In genomic region chr2:46062637-46063412, GRCh38 we compare ENCODE assay signal across 8 cellular contexts.
DNase-seq lines count a peak whose midpoint lies in the region; ATAC-seq and TF ChIP-seq lines count a peak whose summit lies in the region.

No MANE protein-coding gene starts in this region.

- no peak overlapping the region for H3K4me3 ChIP-seq in GM06990 (replicated peaks; ENCODE audit: low read depth, low read length)
- no peak overlapping the region for H3K4me3 ChIP-seq in vagina

- H3K36me3 ChIP-seq in GM06990 (ENCODE audit: control insufficient read depth, insufficient read depth, low read length) (no peaks in the 10 kb centered on the region), vagina (no peaks in the 10 kb centered on the region)

- peak overlapping the region; percentile 9 for H3K27ac ChIP-seq in vagina

- peaks cover 20% of the 10 kb centered on the region for H3K4me1 ChIP-seq in vagina

- TF ChIP-seq CTCF in GM06990 (IDR thresholded peaks at IDR 0.05; ENCODE audit: insufficient read depth, low read length, poor library complexity, severe bottlenecking) (peak; percentile 80), vagina (IDR thresholded peaks at IDR 0.05) (peak; percentile 58 to 93 (median 85))

- ATAC-seq in activated naive CD8-positive, alpha-beta T cell treated with anti-CD3 and anti-CD28 coated beads, Interleukin-2, amount 50 U/mL, for 24 hours = no peak
- ATAC-seq in left cardiac atrium = peak; percentile 81 to 86
- no peak for ATAC-seq in HG03175 (IDR thresholded peaks at IDR 0.05; ENCODE audit: unreplicated experiment)

- no peak overlapping the region for H3K27ac Mint-ChIP-seq in activated naive CD8-positive, alpha-beta T cell treated with anti-CD3 and anti-CD28 coated beads, Interleukin-2, amount 50 U/mL, for 24 hours

- intact Hi-C loops in left cardiac atrium (cut with DNase I) = loop anchor here in 1 of 2 donors (5.0 to 10.0 kb wide), 4 partner anchors 41 to 302 kb away; partner anchors contain the start of gene EPAS1
- intact Hi-C loops in vagina (cut with DNase I) = loop anchor here (10.0 kb wide), 2 partner anchors 232 to 292 kb away; partner anchors contain the start of gene EPAS1

- peaks cover 18% of the 10 kb centered on the region for H3K4me1 Mint-ChIP-seq in activated naive CD8-positive, alpha-beta T cell treated with anti-CD3 and anti-CD28 coated beads, Interleukin-2, amount 50 U/mL, for 24 hours

- no peak for TF ChIP-seq POLR2A in vagina (IDR thresholded peaks at IDR 0.05)

- no peak overlapping the region for H3K4me3 Mint-ChIP-seq in activated naive CD8-positive, alpha-beta T cell treated with anti-CD3 and anti-CD28 coated beads, Interleukin-2, amount 50 U/mL, for 24 hours

- H3K36me3 Mint-ChIP-seq in activated naive CD8-positive, alpha-beta T cell treated with anti-CD3 and anti-CD28 coated beads, Interleukin-2, amount 50 U/mL, for 24 hours (ENCODE audit: low read depth) = no peaks in the 10 kb centered on the region

- H3K27me3 ChIP-seq in GM06990 (replicated peaks; ENCODE audit: control insufficient read depth, insufficient read depth, low read length) (no peaks in the 10 kb centered on the region; the same call in 1 of the 2 replicates), vagina (no peaks in the 10 kb centered on the region)

- no peaks in the 10 kb centered on the region for H3K9me3 Mint-ChIP-seq in activated naive CD8-positive, alpha-beta T cell treated with anti-CD3 and anti-CD28 coated beads, Interleukin-2, amount 50 U/mL, for 24 hours

- DNase-seq in GM06990 (ENCODE audit: extremely low read depth, insufficient read length) = no peak
- DNase-seq in NCI-H1105 treated with DMSO at 0.1 percent for 48 hours (lab: John Stamatoyannopoulos, UW) = peak; percentile 66
- peak; percentile 58 for DNase-seq in SW480 (ENCODE audit: low spot score)
- peak; percentile 75 for DNase-seq in activated naive CD8-positive, alpha-beta T cell treated with anti-CD3 and anti-CD28 coated beads, Interleukin-2, amount 50 U/mL, for 24 hours
- peak; percentile 89 for DNase-seq in left cardiac atrium
- DNase-seq in putamen (ENCODE audit: low spot score) = peak; percentile 58
- no peak for DNase-seq in vagina (ENCODE audit: extremely low spot score in 2 of 2)

- H3K9me3 ChIP-seq in vagina = no peaks in the 10 kb centered on the region

- H3K27me3 Mint-ChIP-seq in activated naive CD8-positive, alpha-beta T cell treated with anti-CD3 and anti-CD28 coated beads, Interleukin-2, amount 50 U/mL, for 24 hours = no peaks in the 10 kb centered on the region

Comparison
In these comparisons a context has a peak if more than half of its experiments do, and no peak if none do; other contexts are left out.
1. DNase-seq: peak in NCI-H1105 treated with DMSO at 0.1 percent for 48 hours (single experiment), SW480 (single experiment), activated naive CD8-positive, alpha-beta T cell treated with anti-CD3 and anti-CD28 coated beads, Interleukin-2, amount 50 U/mL, for 24 hours (single experiment), left cardiac atrium (single experiment) and putamen (single experiment); none in GM06990 (single experiment) and vagina (0 of 2).
2. ATAC-seq: peak in left cardiac atrium (2 of 2); none in activated naive CD8-positive, alpha-beta T cell treated with anti-CD3 and anti-CD28 coated beads, Interleukin-2, amount 50 U/mL, for 24 hours (single experiment) and HG03175 (single experiment).